In the genomic region with DNA sequence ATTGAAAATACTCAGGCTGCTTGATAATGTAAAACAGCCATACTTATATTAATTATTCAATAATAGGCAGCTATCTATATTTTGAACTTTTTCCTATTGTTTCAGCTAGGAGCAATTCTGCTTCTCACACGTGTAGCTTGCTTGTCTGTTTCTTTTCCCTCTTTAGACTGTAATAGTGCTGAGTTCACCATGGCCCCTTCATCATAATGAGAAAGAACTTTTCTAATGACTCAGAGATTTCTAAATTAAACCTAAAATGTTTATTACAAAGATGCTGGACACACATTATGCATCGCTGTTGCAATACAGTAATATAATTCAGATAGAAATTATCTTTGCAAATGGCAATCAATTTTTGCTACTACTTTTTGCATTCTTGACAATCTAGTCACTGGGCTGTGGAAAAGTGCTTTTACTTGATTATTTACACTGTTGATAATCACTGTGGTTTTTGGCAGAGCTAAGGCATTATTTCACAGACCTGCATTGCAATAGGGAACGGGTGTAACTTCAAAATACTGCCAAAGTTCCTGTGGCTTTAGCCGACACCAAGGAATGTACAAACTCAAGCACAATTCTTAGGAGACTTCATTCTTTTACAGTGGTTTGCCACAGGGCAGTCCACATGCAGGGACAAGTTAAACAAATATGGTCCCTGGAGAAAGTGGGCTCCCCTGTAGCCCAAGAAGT, we compare ENCODE assay signal across 1 cellular context.
TF ChIP-seq lines count a peak whose summit lies in the region.

No MANE protein-coding gene starts in this region.

TF ChIP-seq in GM23338, 12 proteins besides CTCF, POLR2A, EP300 and RAD21 (continued from another document):
- TF ChIP-seq, protein P1, sequence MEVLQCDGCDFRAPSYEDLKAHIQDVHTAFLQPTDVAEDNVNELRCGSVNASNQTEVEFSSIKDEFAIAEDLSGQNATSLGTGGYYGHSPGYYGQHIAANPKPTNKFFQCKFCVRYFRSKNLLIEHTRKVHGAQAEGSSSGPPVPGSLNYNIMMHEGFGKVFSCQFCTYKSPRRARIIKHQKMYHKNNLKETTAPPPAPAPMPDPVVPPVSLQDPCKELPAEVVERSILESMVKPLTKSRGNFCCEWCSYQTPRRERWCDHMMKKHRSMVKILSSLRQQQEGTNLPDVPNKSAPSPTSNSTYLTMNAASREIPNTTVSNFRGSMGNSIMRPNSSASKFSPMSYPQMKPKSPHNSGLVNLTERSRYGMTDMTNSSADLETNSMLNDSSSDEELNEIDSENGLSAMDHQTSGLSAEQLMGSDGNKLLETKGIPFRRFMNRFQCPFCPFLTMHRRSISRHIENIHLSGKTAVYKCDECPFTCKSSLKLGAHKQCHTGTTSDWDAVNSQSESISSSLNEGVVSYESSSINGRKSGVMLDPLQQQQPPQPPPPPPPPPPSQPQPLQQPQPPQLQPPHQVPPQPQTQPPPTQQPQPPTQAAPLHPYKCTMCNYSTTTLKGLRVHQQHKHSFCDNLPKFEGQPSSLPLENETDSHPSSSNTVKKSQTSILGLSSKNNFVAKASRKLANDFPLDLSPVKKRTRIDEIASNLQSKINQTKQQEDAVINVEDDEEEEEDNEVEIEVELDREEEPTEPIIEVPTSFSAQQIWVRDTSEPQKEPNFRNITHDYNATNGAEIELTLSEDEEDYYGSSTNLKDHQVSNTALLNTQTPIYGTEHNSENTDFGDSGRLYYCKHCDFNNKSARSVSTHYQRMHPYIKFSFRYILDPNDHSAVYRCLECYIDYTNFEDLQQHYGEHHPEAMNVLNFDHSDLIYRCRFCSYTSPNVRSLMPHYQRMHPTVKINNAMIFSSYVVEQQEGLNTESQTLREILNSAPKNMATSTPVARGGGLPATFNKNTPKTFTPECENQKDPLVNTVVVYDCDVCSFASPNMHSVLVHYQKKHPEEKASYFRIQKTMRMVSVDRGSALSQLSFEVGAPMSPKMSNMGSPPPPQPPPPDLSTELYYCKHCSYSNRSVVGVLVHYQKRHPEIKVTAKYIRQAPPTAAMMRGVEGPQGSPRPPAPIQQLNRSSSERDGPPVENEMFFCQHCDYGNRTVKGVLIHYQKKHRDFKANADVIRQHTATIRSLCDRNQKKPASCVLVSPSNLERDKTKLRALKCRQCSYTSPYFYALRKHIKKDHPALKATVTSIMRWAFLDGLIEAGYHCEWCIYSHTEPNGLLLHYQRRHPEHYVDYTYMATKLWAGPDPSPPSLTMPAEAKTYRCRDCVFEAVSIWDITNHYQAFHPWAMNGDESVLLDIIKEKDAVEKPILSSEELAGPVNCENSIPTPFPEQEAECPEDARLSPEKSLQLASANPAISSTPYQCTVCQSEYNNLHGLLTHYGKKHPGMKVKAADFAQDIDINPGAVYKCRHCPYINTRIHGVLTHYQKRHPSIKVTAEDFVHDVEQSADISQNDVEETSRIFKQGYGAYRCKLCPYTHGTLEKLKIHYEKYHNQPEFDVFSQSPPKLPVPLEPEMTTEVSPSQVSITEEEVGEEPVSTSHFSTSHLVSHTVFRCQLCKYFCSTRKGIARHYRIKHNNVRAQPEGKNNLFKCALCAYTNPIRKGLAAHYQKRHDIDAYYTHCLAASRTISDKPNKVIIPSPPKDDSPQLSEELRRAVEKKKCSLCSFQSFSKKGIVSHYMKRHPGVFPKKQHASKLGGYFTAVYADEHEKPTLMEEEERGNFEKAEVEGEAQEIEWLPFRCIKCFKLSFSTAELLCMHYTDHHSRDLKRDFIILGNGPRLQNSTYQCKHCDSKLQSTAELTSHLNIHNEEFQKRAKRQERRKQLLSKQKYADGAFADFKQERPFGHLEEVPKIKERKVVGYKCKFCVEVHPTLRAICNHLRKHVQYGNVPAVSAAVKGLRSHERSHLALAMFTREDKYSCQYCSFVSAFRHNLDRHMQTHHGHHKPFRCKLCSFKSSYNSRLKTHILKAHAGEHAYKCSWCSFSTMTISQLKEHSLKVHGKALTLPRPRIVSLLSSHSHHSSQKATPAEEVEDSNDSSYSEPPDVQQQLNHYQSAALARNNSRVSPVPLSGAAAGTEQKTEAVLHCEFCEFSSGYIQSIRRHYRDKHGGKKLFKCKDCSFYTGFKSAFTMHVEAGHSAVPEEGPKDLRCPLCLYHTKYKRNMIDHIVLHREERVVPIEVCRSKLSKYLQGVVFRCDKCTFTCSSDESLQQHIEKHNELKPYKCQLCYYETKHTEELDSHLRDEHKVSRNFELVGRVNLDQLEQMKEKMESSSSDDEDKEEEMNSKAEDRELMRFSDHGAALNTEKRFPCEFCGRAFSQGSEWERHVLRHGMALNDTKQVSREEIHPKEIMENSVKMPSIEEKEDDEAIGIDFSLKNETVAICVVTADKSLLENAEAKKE (CRISPR knock-in tag; IDR thresholded peaks at IDR 0.05) = no peak
- TF ChIP-seq STAT1 (IDR thresholded peaks at IDR 0.05; ENCODE audit: unreplicated experiment) = no peak
- TF ChIP-seq ZNF331 (CRISPR knock-in tag; IDR thresholded peaks at IDR 0.05; ENCODE audit: low read depth) = no peak
- TF ChIP-seq, protein P2, sequence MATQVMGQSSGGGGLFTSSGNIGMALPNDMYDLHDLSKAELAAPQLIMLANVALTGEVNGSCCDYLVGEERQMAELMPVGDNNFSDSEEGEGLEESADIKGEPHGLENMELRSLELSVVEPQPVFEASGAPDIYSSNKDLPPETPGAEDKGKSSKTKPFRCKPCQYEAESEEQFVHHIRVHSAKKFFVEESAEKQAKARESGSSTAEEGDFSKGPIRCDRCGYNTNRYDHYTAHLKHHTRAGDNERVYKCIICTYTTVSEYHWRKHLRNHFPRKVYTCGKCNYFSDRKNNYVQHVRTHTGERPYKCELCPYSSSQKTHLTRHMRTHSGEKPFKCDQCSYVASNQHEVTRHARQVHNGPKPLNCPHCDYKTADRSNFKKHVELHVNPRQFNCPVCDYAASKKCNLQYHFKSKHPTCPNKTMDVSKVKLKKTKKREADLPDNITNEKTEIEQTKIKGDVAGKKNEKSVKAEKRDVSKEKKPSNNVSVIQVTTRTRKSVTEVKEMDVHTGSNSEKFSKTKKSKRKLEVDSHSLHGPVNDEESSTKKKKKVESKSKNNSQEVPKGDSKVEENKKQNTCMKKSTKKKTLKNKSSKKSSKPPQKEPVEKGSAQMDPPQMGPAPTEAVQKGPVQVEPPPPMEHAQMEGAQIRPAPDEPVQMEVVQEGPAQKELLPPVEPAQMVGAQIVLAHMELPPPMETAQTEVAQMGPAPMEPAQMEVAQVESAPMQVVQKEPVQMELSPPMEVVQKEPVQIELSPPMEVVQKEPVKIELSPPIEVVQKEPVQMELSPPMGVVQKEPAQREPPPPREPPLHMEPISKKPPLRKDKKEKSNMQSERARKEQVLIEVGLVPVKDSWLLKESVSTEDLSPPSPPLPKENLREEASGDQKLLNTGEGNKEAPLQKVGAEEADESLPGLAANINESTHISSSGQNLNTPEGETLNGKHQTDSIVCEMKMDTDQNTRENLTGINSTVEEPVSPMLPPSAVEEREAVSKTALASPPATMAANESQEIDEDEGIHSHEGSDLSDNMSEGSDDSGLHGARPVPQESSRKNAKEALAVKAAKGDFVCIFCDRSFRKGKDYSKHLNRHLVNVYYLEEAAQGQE (IDR thresholded peaks at IDR 0.05; ENCODE audit: unreplicated experiment) = no peak
- no peak for TF ChIP-seq CREB1 (CRISPR knock-in tag; IDR thresholded peaks at IDR 0.05; ENCODE audit: low read depth)
- TF ChIP-seq POLR2AphosphoS5 (IDR thresholded peaks at IDR 0.05; ENCODE audit: low read depth) = no peak
- no peak for TF ChIP-seq EZH2 (IDR thresholded peaks at IDR 0.05; ENCODE audit: low read depth, unreplicated experiment)
- TF ChIP-seq ZNF114 (CRISPR knock-in tag; IDR thresholded peaks at IDR 0.05) = no peak
- TF ChIP-seq, protein P3, sequence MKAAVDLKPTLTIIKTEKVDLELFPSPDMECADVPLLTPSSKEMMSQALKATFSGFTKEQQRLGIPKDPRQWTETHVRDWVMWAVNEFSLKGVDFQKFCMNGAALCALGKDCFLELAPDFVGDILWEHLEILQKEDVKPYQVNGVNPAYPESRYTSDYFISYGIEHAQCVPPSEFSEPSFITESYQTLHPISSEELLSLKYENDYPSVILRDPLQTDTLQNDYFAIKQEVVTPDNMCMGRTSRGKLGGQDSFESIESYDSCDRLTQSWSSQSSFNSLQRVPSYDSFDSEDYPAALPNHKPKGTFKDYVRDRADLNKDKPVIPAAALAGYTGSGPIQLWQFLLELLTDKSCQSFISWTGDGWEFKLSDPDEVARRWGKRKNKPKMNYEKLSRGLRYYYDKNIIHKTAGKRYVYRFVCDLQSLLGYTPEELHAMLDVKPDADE (IDR thresholded peaks at IDR 0.05) = no peak
- TF ChIP-seq EZH2phosphoT487 (IDR thresholded peaks at IDR 0.05; ENCODE audit: unreplicated experiment) = no peak
- no peak for TF ChIP-seq NANOG (IDR thresholded peaks at IDR 0.05; ENCODE audit: borderline replicate concordance)
